Comparison of ENCODE assay signal across 18 cellular contexts in genomic region chr17:13698832-13699231, GRCh38.
"Had no signal": no experiment of that assay in that cellular context is flagged by ENCODE, and none has a peak within 500 bp of the region (broad histone marks: within the 10 kb centered on the region; RNA-seq: fewer than 3 reads in every experiment).

No MANE protein-coding gene starts in this region.

- H3K9me3 Mint-ChIP-seq: natural killer cell treated with Interleukin-12 subunit alpha and Interleukin-12 subunit beta and Interleukin-15 and Interleukin-18, amount 100 ng/mL, for 72 hours had no signal

- H3K9me3 ChIP-seq: adrenal gland, uterus had no signal

- H3K4me3 Mint-ChIP-seq: activated CD8-positive, alpha-beta T cell treated with anti-CD3 and anti-CD28 coated beads for 36 hours; activated naive CD4-positive, alpha-beta T cell treated with anti-CD3 and anti-CD28 coated beads, Interleukin-2, amount 50 U/mL, for 24 hours; activated T-cell treated with anti-CD3 and anti-CD28 coated beads, Interleukin-2, amount 50 U/mL, for 4 hours; natural killer cell treated with Interleukin-12 subunit alpha and Interleukin-12 subunit beta and Interleukin-15 and Interleukin-18, amount 100 ng/mL, for 72 hours had no signal

- H3K4me1 ChIP-seq: adrenal gland, gastroesophageal sphincter, heart right ventricle, left lung, right atrium auricular region, tibial nerve, uterus had no signal

- H3K4me3 ChIP-seq: adrenal gland, gastroesophageal sphincter, heart right ventricle, left lung, right atrium auricular region, tibial nerve, uterus had no signal

- DNase-seq: activated CD4-positive, alpha-beta T cell treated with anti-CD3 and anti-CD28 coated beads for 1 hour; activated CD8-positive, alpha-beta T cell treated with anti-CD3 and anti-CD28 coated beads for 36 hours; activated effector memory CD4-positive, alpha-beta T cell treated with Interleukin-2 at 50 U/mL for 16 hours; activated T-cell treated with anti-CD3 and anti-CD28 coated beads, Interleukin-2, amount 50 U/mL, for 4 hours; adrenal gland; heart right ventricle; kidney; left lung; nucleus accumbens; stimulated activated CD4-positive, alpha-beta T cell treated with anti-CD3 and anti-CD28 coated beads, Interleukin-4, amount 100 ng/mL, for 24 hours; T1000; uterus had no signal

- FAIRE-seq: endometrium, kidney had no signal

- H3K27me3 ChIP-seq: adrenal gland, gastroesophageal sphincter, heart right ventricle, left lung, right atrium auricular region, tibial nerve, uterus had no signal

- H3K27ac Mint-ChIP-seq: activated CD8-positive, alpha-beta T cell treated with anti-CD3 and anti-CD28 coated beads for 36 hours; activated naive CD4-positive, alpha-beta T cell treated with anti-CD3 and anti-CD28 coated beads, Interleukin-2, amount 50 U/mL, for 24 hours; natural killer cell treated with Interleukin-12 subunit alpha and Interleukin-12 subunit beta and Interleukin-15 and Interleukin-18, amount 100 ng/mL, for 72 hours had no signal

- H3K36me3 ChIP-seq: adrenal gland, gastroesophageal sphincter, heart right ventricle, left lung, right atrium auricular region, tibial nerve, uterus had no signal

- H3K27ac ChIP-seq: adrenal gland, gastroesophageal sphincter, heart right ventricle, left lung, right atrium auricular region, tibial nerve, uterus had no signal

- H3K36me3 Mint-ChIP-seq: activated naive CD4-positive, alpha-beta T cell treated with anti-CD3 and anti-CD28 coated beads, Interleukin-2, amount 50 U/mL, for 24 hours had no signal
